Comparison of ENCODE assay signal across 10 cellular contexts in genomic region chrX:152861826-152862225, GRCh38.
"Had no signal": no experiment of that assay in that cellular context is flagged by ENCODE, and none has a peak within 500 bp of the region (broad histone marks: within the 10 kb centered on the region; RNA-seq: fewer than 3 reads in every experiment).

No MANE protein-coding gene starts in this region.

- FAIRE-seq: HepG2, K562 had no signal

- H3K4me1 ChIP-seq: HAP-1 had no signal

- DNase-seq: GM23248, GOT3, H7, HFFc6, KG1 had no signal

- H2AFZ ChIP-seq: GM23248 had no signal

- H3K27ac ChIP-seq: GM23248, HL-60 had no signal

- H3K9ac ChIP-seq: GM23248 had no signal

- H3K4me3 ChIP-seq: GM23248, HAP-1, K562 had no signal

- ATAC-seq: HCT116, HepG2, K562 had no signal

- H3K9me3 ChIP-seq: HAP-1 had no signal

- H3K9me3 Mint-ChIP-seq: HFFc6 had no signal

- H3K4me3 Mint-ChIP-seq: HFFc6 had no signal

- H3K27ac Mint-ChIP-seq: HFFc6 had no signal
